16 cellular contexts compared by ENCODE assay signal in the genomic region with DNA sequence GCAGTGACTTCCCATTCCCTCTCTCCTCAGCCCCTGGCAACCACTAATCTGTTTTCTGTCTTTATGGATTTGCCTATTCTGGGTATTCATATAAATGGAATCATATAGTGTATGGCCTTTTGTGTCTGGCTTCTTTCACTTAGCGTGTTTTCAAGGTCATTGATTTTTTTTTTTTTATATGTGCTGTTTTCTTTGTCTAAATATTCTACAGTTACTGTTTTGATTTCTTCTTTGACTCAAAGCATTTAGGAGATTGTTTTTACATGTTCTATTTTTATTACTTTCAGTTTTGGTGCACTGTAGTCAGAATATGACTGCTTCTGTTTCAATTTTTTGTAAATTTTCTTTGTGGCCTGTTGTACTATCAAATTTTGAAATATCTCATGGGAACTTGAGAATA.
"Had no signal": no experiment of that assay in that cellular context is flagged by ENCODE, and none has a peak within 500 bp of the region (broad histone marks: within the 10 kb centered on the region; RNA-seq: fewer than 3 reads in every experiment).

No MANE protein-coding gene starts in this region.

- H3K27ac ChIP-seq: epithelial cell of prostate, lower lobe of right lung, ovary had no signal

- H3K9me3 ChIP-seq: ovary had no signal

- H3K4me1 Mint-ChIP-seq: activated CD8-positive, alpha-beta memory T cell treated with anti-CD3 and anti-CD28 coated beads, Interleukin-2, amount 10 ng/mL, durations not matched to agents 7 days and 5 days had no signal

- H3K27ac Mint-ChIP-seq: activated CD8-positive, alpha-beta memory T cell treated with anti-CD3 and anti-CD28 coated beads, Interleukin-2, amount 10 ng/mL, durations not matched to agents 7 days and 5 days; mesothelial cell of epicardium; type B pancreatic cell had no signal

- DNase-seq: activated CD4-positive, alpha-beta T cell treated with anti-CD3 and anti-CD28 coated beads, Interleukin-2, amount 50 U/mL, for 48 hours; activated CD4-positive, CD25-positive, alpha-beta regulatory T cell treated with anti-CD3 and anti-CD28 coated beads, Interleukin-2, amount 50 U/mL, for 72 hours; activated CD8-positive, alpha-beta memory T cell treated with anti-CD3 and anti-CD28 coated beads, Interleukin-2, amount 10 ng/mL, durations not matched to agents 7 days and 5 days; activated effector memory CD4-positive, alpha-beta T cell treated with Interleukin-2 at 50 U/mL for 16 hours; activated naive CD4-positive, alpha-beta T cell treated with anti-CD3 and anti-CD28 coated beads, Interleukin-2, amount 50 U/mL, for 16 hours; activated T-cell treated with anti-CD3 and anti-CD28 coated beads, Interleukin-2, amount 50 U/mL, for 1 hour; left cardiac atrium; lower lobe of right lung; ovary; stimulated activated naive CD8-positive, alpha-beta T cell treated with anti-CD3 and anti-CD28 coated beads, Interleukin-15, Interleukin-2, amounts not matched to agents 100 U/mL and 50 U/mL, for 24 hours had no signal

- H3K27me3 ChIP-seq: ovary had no signal

- ATAC-seq: activated CD8-positive, alpha-beta memory T cell treated with anti-CD3 and anti-CD28 coated beads, Interleukin-2, amount 10 ng/mL, durations not matched to agents 7 days and 5 days; left cardiac atrium; lower lobe of right lung; sciatic nerve; stimulated activated naive CD8-positive, alpha-beta T cell treated with anti-CD3 and anti-CD28 coated beads, Interleukin-15, Interleukin-2, amounts not matched to agents 100 U/mL and 50 U/mL, for 24 hours had no signal

- H3K36me3 Mint-ChIP-seq: mesothelial cell of epicardium, type B pancreatic cell had no signal

- FAIRE-seq: frontal cortex had no signal

- H3K9me3 Mint-ChIP-seq: neural crest cell had no signal

- H3K4me3 Mint-ChIP-seq: activated CD8-positive, alpha-beta memory T cell treated with anti-CD3 and anti-CD28 coated beads, Interleukin-2, amount 10 ng/mL, durations not matched to agents 7 days and 5 days; mesothelial cell of epicardium; neural crest cell; type B pancreatic cell had no signal

- H3K4me3 ChIP-seq: lower lobe of right lung, ovary had no signal

- H3K36me3 ChIP-seq: lower lobe of right lung, ovary had no signal

- H3K27me3 Mint-ChIP-seq: type B pancreatic cell had no signal
